In the genomic region with DNA sequence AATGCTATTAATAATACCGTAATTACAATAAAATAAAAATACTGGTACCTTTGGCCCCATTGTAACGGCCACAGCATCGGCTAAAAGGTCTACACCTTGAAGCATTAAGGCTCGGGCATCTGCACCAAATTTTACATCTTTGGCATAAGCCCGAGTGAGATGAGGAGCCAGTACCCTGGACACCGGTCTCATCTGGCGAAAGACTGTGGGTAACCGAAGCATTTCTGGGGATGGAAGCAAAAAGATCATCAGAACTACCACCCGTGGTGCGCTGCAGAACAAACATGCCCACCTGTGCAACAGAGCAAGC, we compare ENCODE assay signal across 8 cellular contexts. TPM values are rescaled to one million over a fixed set of nuclear protein-coding genes. Genes with fewer than 3 reads are reported as not detected.
DNase-seq lines count a peak whose midpoint lies in the region; TF ChIP-seq lines count a peak whose summit lies in the region.

No MANE protein-coding gene starts in this region.

- DNase-seq in H9: no peak
- no peak for DNase-seq in activated CD4-positive, alpha-beta memory T cell treated with anti-CD3 and anti-CD28 coated beads for 36 hours
- no peak for DNase-seq in hepatocyte (ENCODE audit: low spot score)
- no peak for DNase-seq in GOT3 (lab: John Stamatoyannopoulos, UW)
- no peak for DNase-seq in HCEC 1CT
- DNase-seq in kidney glomerular epithelial cell (lab: John Stamatoyannopoulos, UW): no peak
- no peak for DNase-seq in GM13977 (ENCODE audit: low spot score)

- no peaks in the 10 kb centered on the region for H3K9me2 ChIP-seq in hepatocyte (replicated peaks; ENCODE audit: insufficient read depth)

- H3K4me1 ChIP-seq in H9 (ENCODE audit: insufficient read depth, low read length): no peaks in the 10 kb centered on the region; the same call in 1 of the 2 replicates
- H3K4me1 ChIP-seq in hepatocyte (ENCODE audit: insufficient read depth): peaks cover 29% of the 10 kb centered on the region

- H3K23ac ChIP-seq in H9 (ENCODE audit: insufficient read length, low read depth, low read length): no peak overlapping the region

- H3K36me3 Mint-ChIP-seq in H9 (ENCODE audit: insufficient read depth in 1 of 3, low read depth in 3 of 3): peaks cover 75 to 88% (median 85%) of the 10 kb centered on the region in 3 experiments
- H3K36me3 Mint-ChIP-seq in activated CD4-positive, alpha-beta memory T cell treated with anti-CD3 and anti-CD28 coated beads for 36 hours: peaks cover 84% of the 10 kb centered on the region

- no peak overlapping the region for H3K27ac ChIP-seq in H9 (ENCODE audit: insufficient read length, low read depth, low read length)
- H3K27ac ChIP-seq in hepatocyte: peak overlapping the region; percentile 91
- H3K27ac ChIP-seq in skin epidermis: peak overlapping the region in 19 of 21 experiments; percentile 81 to 99 (median 93)

- H3K36me3 ChIP-seq in hepatocyte (replicated peaks; ENCODE audit: insufficient read depth, low read depth): peaks cover 5% of the 10 kb centered on the region

- no CpG with 5 or more reads among the region's 10 CpGs for WGBS in H9 (ENCODE audit: extremely low coverage, insufficient read length, low lambda C conversion rate)
- 6% methylated on average over 10 of the region's 10 CpGs for WGBS in hepatocyte (ENCODE audit: low lambda C conversion rate, missing lambda C conversion rate)

- intact Hi-C loops in activated CD4-positive, alpha-beta memory T cell treated with anti-CD3 and anti-CD28 coated beads for 36 hours (cut with micrococcal nuclease): no loop called here

- H2BK120ac ChIP-seq in H9 (ENCODE audit: low read depth, low read length, poor library complexity, severe bottlenecking): no peak overlapping the region

- H3K4me3 ChIP-seq in hepatocyte (peak overlapping the region; percentile 71), skin epidermis (peak overlapping the region; percentile 65 to 97 (median 91))

- peaks cover 35 to 41% of the 10 kb centered on the region in 2 experiments for H3K4me1 Mint-ChIP-seq in H9
- peaks cover 56% of the 10 kb centered on the region for H3K4me1 Mint-ChIP-seq in activated CD4-positive, alpha-beta memory T cell treated with anti-CD3 and anti-CD28 coated beads for 36 hours (ENCODE audit: low read depth)

- no peak overlapping the region for H3K56ac ChIP-seq in H9 (ENCODE audit: insufficient read length, low read depth, low read length)

- H2AFZ ChIP-seq in H9 (ENCODE audit: low read length) (no peak overlapping the region), hepatocyte (no peak overlapping the region)

- no peak for TF ChIP-seq CTCF in H9 (conservative IDR thresholded peaks at IDR 0.05)
- TF ChIP-seq CTCF in hepatocyte (IDR thresholded peaks at IDR 0.05; ENCODE audit: poor library complexity): no peak
- TF ChIP-seq CTCF in GM13977 (IDR thresholded peaks at IDR 0.05; ENCODE audit: extremely low read depth, insufficient read depth, missing control alignments): no peak

- H4K5ac ChIP-seq in H9 (ENCODE audit: insufficient read length, low read depth, low read length): no peak overlapping the region

- no peaks in the 10 kb centered on the region for H3K79me1 ChIP-seq in H9 (ENCODE audit: insufficient read depth, low read depth, low read length, poor library complexity, severe bottlenecking)

- no peak overlapping the region for H2AK5ac ChIP-seq in H9 (ENCODE audit: insufficient read length, low read length)

- no peaks in the 10 kb centered on the region for H4K20me1 ChIP-seq in H9 (ENCODE audit: control insufficient read depth, insufficient read depth, insufficient read length)
- peaks cover 40% of the 10 kb centered on the region for H4K20me1 ChIP-seq in hepatocyte (ENCODE audit: insufficient read depth, poor library complexity, severe bottlenecking)

- H3K4me3 Mint-ChIP-seq in H9: peak overlapping the region; percentile 98 to 99
- H3K4me3 Mint-ChIP-seq in activated CD4-positive, alpha-beta memory T cell treated with anti-CD3 and anti-CD28 coated beads for 36 hours: peak overlapping the region; percentile 97

- CTCF ChIA-PET in activated CD4-positive, alpha-beta memory T cell treated with anti-CD3 and anti-CD28 coated beads for 36 hours (lab: Charles Lee): interaction anchor here (1.0 to 2.1 kb wide), 3 partner anchors 14 to 208 kb away, joined by 3 to 6 read pairs (median 4); a partner anchor contains a TSS

- H4K8ac ChIP-seq in H9 (replicated peaks; ENCODE audit: insufficient read length, low read depth, low read length): no peak overlapping the region

- peak overlapping the region; percentile 96 to 98 (median 98) for H3K27ac Mint-ChIP-seq in H9
- peak overlapping the region; percentile 97 for H3K27ac Mint-ChIP-seq in activated CD4-positive, alpha-beta memory T cell treated with anti-CD3 and anti-CD28 coated beads for 36 hours

- no peak overlapping the region for H2BK20ac ChIP-seq in H9 (ENCODE audit: low read depth, low read length, poor library complexity, severe bottlenecking)

- H4K91ac ChIP-seq in H9 (ENCODE audit: insufficient read length, low read depth, low read length): no peak overlapping the region

- H3K23me2 ChIP-seq in H9 (ENCODE audit: insufficient read length, low read depth, low read length, poor library complexity, severe bottlenecking): peaks cover 6% of the 10 kb centered on the region

- H3K14ac ChIP-seq in H9 (ENCODE audit: insufficient read depth, low read length): no peak overlapping the region

- POLR2A ChIA-PET in activated CD4-positive, alpha-beta memory T cell treated with anti-CD3 and anti-CD28 coated beads for 36 hours (lab: Charles Lee): interaction anchor here (1.2 to 7.6 kb wide), 5 partner anchors 10 to 66 kb away, joined by 4 to 76 read pairs (median 25); a partner anchor contains a TSS

- no peak overlapping the region for H2BK15ac ChIP-seq in H9 (ENCODE audit: low read depth, low read length)

- H3K9ac ChIP-seq in H9 (ENCODE audit: extremely low read depth, insufficient read length, low read length): peak overlapping the region; percentile 90

- H2BK12ac ChIP-seq in H9 (ENCODE audit: insufficient read length, low read depth, low read length): no peak overlapping the region

- no peak overlapping the region for H3K4ac ChIP-seq in H9 (ENCODE audit: low read depth, low read length)

- peak overlapping the region; percentile 76 for H3K4me2 ChIP-seq in H9 (ENCODE audit: insufficient read depth, insufficient read length, low read length)
- peak overlapping the region; percentile 87 for H3K4me2 ChIP-seq in hepatocyte

- in situ Hi-C loops in GM13977 (cut with MboI; ENCODE audit: low pct_unique_long_range_greater_than_20kb, low sequenced_read_pairs, unreplicated experiment): no loop called here

- no peak overlapping the region for H2BK5ac ChIP-seq in H9 (ENCODE audit: insufficient read length, low read length)

- H3K27me3 ChIP-seq in H9 (ENCODE audit: insufficient read depth, low read length): no peaks in the 10 kb centered on the region
- H3K27me3 ChIP-seq in hepatocyte: no peaks in the 10 kb centered on the region

- H3K18ac ChIP-seq in H9 (ENCODE audit: insufficient read length, low read depth, low read length): no peak overlapping the region

- H3K9me3 Mint-ChIP-seq in H9: no peaks in the 10 kb centered on the region; a peak in 1 of 5 replicates
- H3K9me3 Mint-ChIP-seq in activated CD4-positive, alpha-beta memory T cell treated with anti-CD3 and anti-CD28 coated beads for 36 hours: no peaks in the 10 kb centered on the region

- peaks cover 48% of the 10 kb centered on the region; the same call in 1 of the 2 replicates for H3K79me2 ChIP-seq in H9 (ENCODE audit: insufficient read depth, low read length)
- H3K79me2 ChIP-seq in hepatocyte: peaks cover 89% of the 10 kb centered on the region

- H3K9me3 ChIP-seq in H9 (ENCODE audit: control insufficient read depth, low read depth, low read length): no peaks in the 10 kb centered on the region
- H3K9me3 ChIP-seq in hepatocyte (ENCODE audit: low read depth): no peaks in the 10 kb centered on the region

- no peak overlapping the region for H3T11ph ChIP-seq in H9 (ENCODE audit: low read length)

- H3K27me3 Mint-ChIP-seq in H9 (ENCODE audit: low read depth): no peaks in the 10 kb centered on the region
- no peaks in the 10 kb centered on the region for H3K27me3 Mint-ChIP-seq in activated CD4-positive, alpha-beta memory T cell treated with anti-CD3 and anti-CD28 coated beads for 36 hours

RNA-seq across cellular contexts. Expression of a gene that starts 1.1 kb away (rescaled TPM):
- total RNA-seq in H9 (2021) (844 and 846 TPM in 2 replicates), hepatocyte (327 and 339 TPM in 2 replicates)
- total RNA-seq in activated CD4-positive, alpha-beta memory T cell treated with anti-CD3 and anti-CD28 coated beads for 36 hours: 100 to 1,000 TPM; 839 to 853 TPM
- 293 and 309 TPM in 2 replicates for polyA plus RNA-seq in hepatocyte

RNA-seq across cellular contexts. Expression of a gene that starts 1.6 kb away (rescaled TPM):
- 347 and 370 TPM in 2 replicates for total RNA-seq in H9 (2021)
- 100 to 1,000 TPM; 282 to 283 TPM for total RNA-seq in activated CD4-positive, alpha-beta memory T cell treated with anti-CD3 and anti-CD28 coated beads for 36 hours
- total RNA-seq in hepatocyte: 146 and 194 TPM in 2 replicates
- polyA plus RNA-seq in hepatocyte: 348 and 360 TPM in 2 replicates

RNA-seq across cellular contexts. Expression of a gene that starts 17.3 kb away (rescaled TPM):
- 54.0 and 57.6 TPM in 2 replicates for total RNA-seq in H9 (2021)
- 10 to 100 TPM; 18.9 to 19.5 TPM for total RNA-seq in activated CD4-positive, alpha-beta memory T cell treated with anti-CD3 and anti-CD28 coated beads for 36 hours
- total RNA-seq in hepatocyte: 44.0 and 50.1 TPM in 2 replicates
- 42.2 and 44.1 TPM in 2 replicates for polyA plus RNA-seq in hepatocyte

RNA-seq across cellular contexts. Expression of a gene that starts 45.2 kb away (rescaled TPM):
- total RNA-seq in H9 (2021) (16.2 and 18.3 TPM in 2 replicates), hepatocyte (40.2 and 44.4 TPM in 2 replicates)
- 10 to 100 TPM; 21.5 TPM for total RNA-seq in activated CD4-positive, alpha-beta memory T cell treated with anti-CD3 and anti-CD28 coated beads for 36 hours
- polyA plus RNA-seq in hepatocyte: 40.7 and 46.1 TPM in 2 replicates
